ENCODE assay signal across 8 cellular contexts in genomic region chr6:149012040-149012545, GRCh38.
DNase-seq lines count a peak whose midpoint lies in the region; TF ChIP-seq lines count a peak whose summit lies in the region.
"Had no signal": no experiment of that assay in that cellular context is flagged by ENCODE, and none has a peak within 500 bp of the region (broad histone marks: within the 10 kb centered on the region; RNA-seq: fewer than 3 reads in every experiment).

No MANE protein-coding gene starts in this region.

- no peaks in the 10 kb centered on the region for H3K9me3 ChIP-seq in GM23248 (ENCODE audit: low read depth)

- peaks cover 35% of the 10 kb centered on the region for H3K4me1 ChIP-seq in GM23248 (ENCODE audit: insufficient read depth)

- H3K27ac ChIP-seq in GM23248 = peak overlapping the region; percentile 74

- no peaks in the 10 kb centered on the region for H3K27me3 ChIP-seq in GM23248 (replicated peaks; ENCODE audit: insufficient read depth)

- H3K9ac ChIP-seq in GM23248 = peak overlapping the region; percentile 52

- peak overlapping the region; percentile 35; the same call in 1 of the 2 replicates for H3K4me3 ChIP-seq in GM23248
- H3K4me3 ChIP-seq in fibroblast of pulmonary artery (replicated peaks; ENCODE audit: low read depth, low read length) = no peak overlapping the region
- H3K4me3 ChIP-seq in skeletal muscle cell (ENCODE audit: low read depth, low read length) = no peak overlapping the region

- H3K79me2 ChIP-seq in GM23248 (ENCODE audit: insufficient read depth) = no peaks in the 10 kb centered on the region

- H3K4me2 ChIP-seq in GM23248 (ENCODE audit: unreplicated experiment) = peak overlapping the region; percentile 38

- peak; percentile 97 for DNase-seq in GM23248
- DNase-seq in SK-MEL-5 (ENCODE audit: low read depth, low spot score) = peak; percentile 3
- peak; percentile 93 for DNase-seq in fibroblast of pulmonary artery (ENCODE audit: low read depth)
- peak; percentile 99 for DNase-seq in skeletal muscle cell (ENCODE audit: low read depth)
- no peak for DNase-seq in stimulated activated CD4-positive, alpha-beta T cell treated with anti-CD3 and anti-CD28 coated beads, Interleukin-12 subunit alpha, Interleukin-12 subunit beta, amount 100 ng/mL, for 4 hours
- no peak for DNase-seq in NCI-H774 (lab: John Stamatoyannopoulos, UW)
- no peak for DNase-seq in stimulated activated naive CD4-positive, alpha-beta T cell (lab: John Stamatoyannopoulos, UW)
- DNase-seq: NCI-H2029 treated with DMSO at 0.1 percent for 48 hours had no signal

- peaks cover 45% of the 10 kb centered on the region for H3F3A ChIP-seq in GM23248 (ENCODE audit: insufficient read depth)

- no peak for TF ChIP-seq CTCF in fibroblast of pulmonary artery (IDR thresholded peaks at IDR 0.05; ENCODE audit: low read length, missing control alignments)

- in situ Hi-C loops in GM23248 (cut with MboI) (no loop called here), SK-MEL-5 (cut with HindIII; ENCODE audit: low pct_unique_long_range_greater_than_20kb, low sequenced_read_pairs) (no loop called here)

- H3K9me2 ChIP-seq in GM23248 (ENCODE audit: insufficient read depth) = no peaks in the 10 kb centered on the region

- 32 to 34% methylated on average over 6 of the region's 6 CpGs for WGBS in GM23248 (ENCODE audit: low coverage in 1 of 2, low lambda C conversion rate in 2 of 2, missing lambda C conversion rate in 2 of 2), 2 experiments

- no peaks in the 10 kb centered on the region for H3K36me3 ChIP-seq in GM23248 (ENCODE audit: low read depth)

- H4K20me1 ChIP-seq in GM23248 (ENCODE audit: insufficient read depth) = no peaks in the 10 kb centered on the region

- H2AFZ ChIP-seq in GM23248 = peak overlapping the region; percentile 53; the same call in 1 of the 2 replicates

Comparison
In these comparisons a context has a peak if more than half of its experiments do, and no peak if none do; other contexts are left out.
1. DNase-seq: peak in GM23248 (single experiment), SK-MEL-5 (single experiment), fibroblast of pulmonary artery (single experiment) and skeletal muscle cell (single experiment); none in stimulated activated CD4-positive, alpha-beta T cell treated with anti-CD3 and anti-CD28 coated beads, Interleukin-12 subunit alpha, Interleukin-12 subunit beta, amount 100 ng/mL, for 4 hours (single experiment), NCI-H774 (single experiment) and stimulated activated naive CD4-positive, alpha-beta T cell (0 of 6).